In genomic region chr7:130221746-130222145, GRCh38 we compare ENCODE assay signal across 11 cellular contexts. TPM values are rescaled to one million over a fixed set of nuclear protein-coding genes. Genes with fewer than 3 reads are reported as not detected.
"Had no signal": no experiment of that assay in that cellular context is flagged by ENCODE, and none has a peak within 500 bp of the region (broad histone marks: within the 10 kb centered on the region; RNA-seq: fewer than 3 reads in every experiment).

No MANE protein-coding gene starts in this region.

- ATAC-seq: HCT116, K562 had no signal

- H3K4me3 ChIP-seq: GM23248, HAP-1, K562 had no signal

- H3K9me3 ChIP-seq: HAP-1 had no signal

- H3K9ac ChIP-seq: GM23248 had no signal

- H2AFZ ChIP-seq: GM23248 had no signal

- DNase-seq: GM23248, GOT3, H7, HFFc6, IMR-90, KG1 had no signal

- H3K4me1 ChIP-seq: HAP-1 had no signal

- H3K27ac ChIP-seq: GM23248 had no signal

- H3K36me3 ChIP-seq: HAP-1 had no signal

RNA-seq across cellular contexts. Expression of gene SSMEM1, which starts 14.1 kb away (rescaled TPM):
- total RNA-seq: GM23248, H4, H7, HFFc6, HT-29, IMR-90 had no signal
- polyA plus RNA-seq: GM23248 had no signal

RNA-seq across cellular contexts. Expression of gene CPA2, which starts 44.9 kb away (rescaled TPM):
- total RNA-seq: GM23248, H4, H7, HFFc6, HT-29, IMR-90 had no signal
- polyA plus RNA-seq: GM23248 had no signal
